Comparison of ENCODE assay signal across 8 cellular contexts in the genomic region with DNA sequence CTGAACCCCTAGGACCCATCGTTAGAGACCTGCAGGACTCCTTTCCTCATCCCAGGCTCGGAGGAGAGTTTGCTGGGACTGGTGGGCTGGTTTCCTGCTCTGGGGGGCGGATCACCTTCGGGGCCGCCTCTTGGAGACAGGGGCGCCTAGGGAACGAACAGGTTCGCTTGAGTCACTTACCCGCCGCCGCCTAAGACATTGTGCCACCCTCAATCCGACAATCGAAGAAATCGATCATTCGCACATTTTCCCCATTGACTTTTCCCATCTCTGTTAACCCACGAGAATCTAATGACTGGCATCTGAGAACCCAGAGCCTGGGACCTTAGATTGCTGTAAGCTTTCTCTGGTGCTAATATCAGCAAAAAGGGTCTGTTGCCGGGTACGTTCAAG. TPM values are rescaled to one million over a fixed set of nuclear protein-coding genes. Genes with fewer than 3 reads are reported as not detected.
A peak's percentile ranks its signal among the peaks of the same experiment; 100 is the strongest.
DNase-seq lines count a peak whose midpoint lies in the region; ATAC-seq and TF ChIP-seq lines count a peak whose summit lies in the region.

No MANE protein-coding gene starts in this region.

- intact Hi-C loops in esophagus muscularis mucosa (cut with DNase I): loop anchor here (10.0 kb wide), 2 partner anchors 264 to 376 kb away; no protein-coding TSS in a partner anchor
- intact Hi-C loops in psoas muscle (cut with DNase I): loop anchor here in 1 of 2 donors (2.0 to 10.0 kb wide), 2 partner anchors 62 to 244 kb away; a partner anchor contains a TSS

- H3K27ac ChIP-seq in RWPE1 (peak overlapping the region; percentile 83), esophagus muscularis mucosa (replicated peaks in 1 of 4) (peak overlapping the region; percentile 91 to 93 (median 92)), psoas muscle (peak overlapping the region; percentile 94)

- no peak for TF ChIP-seq CTCF in AG04449 (IDR thresholded peaks at IDR 0.05; ENCODE audit: insufficient read depth, low read length, missing control alignments)
- no peak for TF ChIP-seq CTCF in RWPE1 (conservative IDR thresholded peaks at IDR 0.05; ENCODE audit: low read depth)
- no peak for TF ChIP-seq CTCF in esophagus muscularis mucosa (IDR thresholded peaks at IDR 0.05)
- TF ChIP-seq CTCF in psoas muscle (IDR thresholded peaks at IDR 0.05): no peak

- CTCF ChIA-PET in AG04449 (lab: Yijun Ruan, JAX): interaction anchor here (1.1 to 1.6 kb wide), 4 partner anchors 14 to 151 kb away, joined by 3 to 7 read pairs (median 4); no protein-coding TSS in a partner anchor
- CTCF ChIA-PET in RWPE1 (lab: Yijun Ruan, JAX): no interaction called here

- ATAC-seq in GM19455 (IDR thresholded peaks at IDR 0.05; ENCODE audit: unreplicated experiment) (peak; percentile 21), psoas muscle (no peak)

- no peaks in the 10 kb centered on the region for H3K27me3 ChIP-seq in esophagus muscularis mucosa
- H3K27me3 ChIP-seq in psoas muscle (ENCODE audit: insufficient read depth in 3 of 3, low read length in 2 of 3): no peaks in the 10 kb centered on the region

- no peak for TF ChIP-seq POLR2A in esophagus muscularis mucosa (IDR thresholded peaks at IDR 0.05; ENCODE audit: low read depth)

- H3K4me1 ChIP-seq in esophagus muscularis mucosa (peaks cover 40 to 75% (median 64%) of the 10 kb centered on the region in 4 donors), psoas muscle (peaks cover 40% of the 10 kb centered on the region)

- H3K9me3 ChIP-seq in esophagus muscularis mucosa: no peaks in the 10 kb centered on the region
- no peaks in the 10 kb centered on the region for H3K9me3 ChIP-seq in psoas muscle

- TF ChIP-seq EP300 in esophagus muscularis mucosa (IDR thresholded peaks at IDR 0.05): no peak

- DNase-seq in AG04449 (ENCODE audit: low read depth, low spot score) (no peak), RWPE1 (ENCODE audit: low spot score) (no peak), esophagus muscularis mucosa (ENCODE audit: extremely low spot score) (no peak), psoas muscle (no peak), NCI-H1048 (lab: John Stamatoyannopoulos, UW) (no peak), superior temporal gyrus (ENCODE audit: extremely low spot score) (no peak), MV-4-11 (lab: John Stamatoyannopoulos, UW) (no peak)

- WGBS in esophagus muscularis mucosa: 0% methylated on average over 10 of the region's 18 CpGs
- 0 to 2% (median 1%) methylated on average over 17 to 18 of the region's 18 CpGs for WGBS in psoas muscle, 3 donors

- peak overlapping the region; percentile 90 for H3K4me3 ChIP-seq in AG04449 (ENCODE audit: low read depth, low read length)
- H3K4me3 ChIP-seq in esophagus muscularis mucosa: peak overlapping the region; percentile 77 to 90 (median 82)
- peak overlapping the region; percentile 93 for H3K4me3 ChIP-seq in psoas muscle

- POLR2A ChIA-PET in AG04449 (lab: Yijun Ruan, JAX) (interaction anchor here (0.6 to 1.0 kb wide), 5 partner anchors 61 to 151 kb away, joined by 3 to 8 read pairs (median 4); no protein-coding TSS in a partner anchor), RWPE1 (lab: Yijun Ruan, JAX; ENCODE audit: low non-redundant PET) (interaction anchor here (0.5 kb wide), 1 partner anchor 716 kb away, joined by 6 read pairs; no protein-coding TSS in a partner anchor)

- H3K36me3 ChIP-seq in esophagus muscularis mucosa: peaks cover 12 to 27% (median 26%) of the 10 kb centered on the region in 4 donors
- peaks cover 6 to 27% of the 10 kb centered on the region in 2 donors for H3K36me3 ChIP-seq in psoas muscle (ENCODE audit: insufficient read depth in 1 of 2, low read depth in 1 of 2)

RNA-seq across cellular contexts. Expression of a gene that starts 0.3 kb away (rescaled TPM):
- total RNA-seq in esophagus muscularis mucosa (10 to 100 TPM; 37.6 to 46.3 (median 42.3) TPM), psoas muscle (10 to 100 TPM; 11.8 to 16.7 (median 14.9) TPM)
- polyA plus RNA-seq in psoas muscle: 10 to 100 TPM in 2 of 3 donors, 1 to 10 TPM in 1; 6.1 to 19.8 (median 19.2) TPM

RNA-seq across cellular contexts. Expression of a gene that starts 0.7 kb away (rescaled TPM):
- total RNA-seq in esophagus muscularis mucosa (10 to 100 TPM; 43.1 to 92.6 (median 64.2) TPM), psoas muscle (100 to 1,000 TPM in 2 of 4 donors, 10 to 100 TPM in 2; 86.2 to 115 (median 103) TPM)
- polyA plus RNA-seq in psoas muscle: 100 to 1,000 TPM in 2 of 3 donors, 10 to 100 TPM in 1; 76.9 to 130 (median 111) TPM
